In genomic region chr1:181153634-181153961, GRCh38 we compare ENCODE assay signal across 14 cellular contexts.
DNase-seq lines count a peak whose midpoint lies in the region; ATAC-seq and TF ChIP-seq lines count a peak whose summit lies in the region.
"Had no signal": no experiment of that assay in that cellular context is flagged by ENCODE, and none has a peak within 500 bp of the region (broad histone marks: within the 10 kb centered on the region; RNA-seq: fewer than 3 reads in every experiment).

No MANE protein-coding gene starts in this region.

- TF ChIP-seq CTCF in activated B cell treated with CpG ODN at 0.5 μM for 24 hours (IDR thresholded peaks at IDR 0.05): no peak
- no peak for TF ChIP-seq CTCF in colonic mucosa (IDR thresholded peaks at IDR 0.05)

- no peak for ATAC-seq in activated B cell treated with CpG ODN at 0.5 μM for 24 hours (ENCODE audit: low read depth)
- no peak for ATAC-seq in right cardiac atrium
- ATAC-seq in GM21619 (IDR thresholded peaks at IDR 0.05; ENCODE audit: unreplicated experiment): no peak
- no peak for ATAC-seq in GM18520 (IDR thresholded peaks at IDR 0.05; ENCODE audit: unreplicated experiment)

- H3K4me1 ChIP-seq in BLaER1 treated with 17β-estradiol and CSF1 and Interleukin-3, amounts not matched to agents 10 nM and 100 nM: peaks cover 46 to 57% (median 55%) of the 10 kb centered on the region in 10 experiments
- H3K4me1 ChIP-seq in right cardiac atrium (ENCODE audit: control insufficient read depth, insufficient read depth, low read length) (peaks cover 13% of the 10 kb centered on the region), skeletal muscle tissue (ENCODE audit: control insufficient read depth in 3 of 3, insufficient read depth in 3 of 3, low read length in 3 of 3) (peaks cover 26 to 45% (median 44%) of the 10 kb centered on the region in 3 donors), colonic mucosa (no peaks in the 10 kb centered on the region)

- no peak overlapping the region for H3K4me3 ChIP-seq in BLaER1 treated with 17β-estradiol and CSF1 and Interleukin-3, amounts not matched to agents 10 nM and 100 nM
- no peak overlapping the region for H3K4me3 ChIP-seq in right cardiac atrium (ENCODE audit: low read length)
- H3K4me3 ChIP-seq in skeletal muscle tissue (ENCODE audit: low read length in 3 of 3): no peak overlapping the region
- H3K4me3 ChIP-seq in colonic mucosa: no peak overlapping the region

- H3K36me3 Mint-ChIP-seq in activated B cell treated with CpG ODN at 0.5 μM for 24 hours (ENCODE audit: low read depth): no peaks in the 10 kb centered on the region
- peaks cover 10% of the 10 kb centered on the region for H3K36me3 Mint-ChIP-seq in activated CD4-positive, alpha-beta T cell treated with anti-CD3 and anti-CD28 coated beads, Interleukin-2, amount 10 ng/mL, durations not matched to agents 7 days and 5 days (ENCODE audit: low read depth)

- H3K36me3 ChIP-seq in BLaER1 treated with 17β-estradiol and CSF1 and Interleukin-3, amounts not matched to agents 10 nM and 100 nM: no peaks in the 10 kb centered on the region
- H3K36me3 ChIP-seq in skeletal muscle tissue (ENCODE audit: control insufficient read depth in 3 of 3, insufficient read depth in 3 of 3, low read length in 3 of 3): no peaks in the 10 kb centered on the region
- no peaks in the 10 kb centered on the region for H3K36me3 ChIP-seq in colonic mucosa

- peaks cover 46% of the 10 kb centered on the region for H3K4me1 Mint-ChIP-seq in activated B cell treated with CpG ODN at 0.5 μM for 24 hours
- H3K4me1 Mint-ChIP-seq in activated CD4-positive, alpha-beta T cell treated with anti-CD3 and anti-CD28 coated beads, Interleukin-2, amount 10 ng/mL, durations not matched to agents 7 days and 5 days: peaks cover 49% of the 10 kb centered on the region

- no peak overlapping the region for H3K9ac ChIP-seq in BLaER1 treated with 17β-estradiol and CSF1 and Interleukin-3, amounts not matched to agents 10 nM and 100 nM
- H3K9ac ChIP-seq in skeletal muscle tissue (ENCODE audit: low read depth in 1 of 3, low read length in 3 of 3) (peak overlapping the region in 2 of 3 donors; percentile 34 to 81), colonic mucosa (ENCODE audit: low read depth in 2 of 2, low read length in 2 of 2) (no peak overlapping the region)

- intact Hi-C loops in activated B cell treated with CpG ODN at 0.5 μM for 24 hours (cut with micrococcal nuclease): loop anchor here (1.0 to 5.0 kb wide), 6 partner anchors 11 to 651 kb away; partner anchors contain the start of genes ACBD6 and XPR1
- intact Hi-C loops in right cardiac atrium (cut with DNase I): no loop called here
- intact Hi-C loops in colonic mucosa (cut with DNase I): no loop called here

- no peaks in the 10 kb centered on the region; a peak in 1 of 22 replicates for H4K20me1 ChIP-seq in BLaER1 treated with 17β-estradiol and CSF1 and Interleukin-3, amounts not matched to agents 10 nM and 100 nM

- peak overlapping the region; percentile 68 to 88 (median 82) for H3K4me2 ChIP-seq in BLaER1 treated with 17β-estradiol and CSF1 and Interleukin-3, amounts not matched to agents 10 nM and 100 nM

- CTCF ChIA-PET in activated B cell treated with CpG ODN at 0.5 μM for 24 hours (lab: Charles Lee): interaction anchor here (0.6 to 4.1 kb wide), 10 partner anchors 10 to 269 kb away, joined by 3 to 29 read pairs (median 4); no protein-coding TSS in a partner anchor
- CTCF ChIA-PET in activated CD4-positive, alpha-beta T cell treated with anti-CD3 and anti-CD28 coated beads, Interleukin-2, amount 10 ng/mL, durations not matched to agents 7 days and 5 days (lab: Charles Lee): interaction anchor here (0.8 to 3.8 kb wide), 3 partner anchors 12 to 187 kb away, joined by 3 to 26 read pairs (median 3); no protein-coding TSS in a partner anchor

- POLR2A ChIA-PET in activated B cell treated with CpG ODN at 0.5 μM for 24 hours (lab: Charles Lee): interaction anchor here (0.5 to 2.3 kb wide), 6 partner anchors 12 to 92 kb away, joined by 3 to 25 read pairs (median 6); partner anchors contain the start of gene IER5
- POLR2A ChIA-PET in activated CD4-positive, alpha-beta T cell treated with anti-CD3 and anti-CD28 coated beads, Interleukin-2, amount 10 ng/mL, durations not matched to agents 7 days and 5 days (lab: Charles Lee): no interaction called here

- no peaks in the 10 kb centered on the region; a peak in 1 of 22 replicates for H3K27me3 ChIP-seq in BLaER1 treated with 17β-estradiol and CSF1 and Interleukin-3, amounts not matched to agents 10 nM and 100 nM
- H3K27me3 ChIP-seq in right cardiac atrium (ENCODE audit: control insufficient read depth, insufficient read depth): no peaks in the 10 kb centered on the region
- H3K27me3 ChIP-seq in skeletal muscle tissue (ENCODE audit: control insufficient read depth in 3 of 3, insufficient read depth in 3 of 3, low read length in 3 of 3): no peaks in the 10 kb centered on the region
- H3K27me3 ChIP-seq in colonic mucosa: no peaks in the 10 kb centered on the region

- no peak overlapping the region for H3K27ac ChIP-seq in BLaER1 treated with 17β-estradiol and CSF1 and Interleukin-3, amounts not matched to agents 10 nM and 100 nM
- H3K27ac ChIP-seq in right cardiac atrium (ENCODE audit: low read length): peak overlapping the region; percentile 99
- peak overlapping the region; percentile 98 for H3K27ac ChIP-seq in skeletal muscle tissue (ENCODE audit: low read depth, low read length)
- no peak overlapping the region for H3K27ac ChIP-seq in colonic mucosa

- peaks cover 0 to 15% (median 3%) of the 10 kb centered on the region in 11 experiments; a peak in 7 of 22 replicates for H3K9me3 ChIP-seq in BLaER1 treated with 17β-estradiol and CSF1 and Interleukin-3, amounts not matched to agents 10 nM and 100 nM (replicated peaks in 1 of 11)
- H3K9me3 ChIP-seq in right cardiac atrium (ENCODE audit: control insufficient read depth, low read length) (no peaks in the 10 kb centered on the region), skeletal muscle tissue (ENCODE audit: control insufficient read depth in 3 of 3, low read length in 3 of 3) (no peaks in the 10 kb centered on the region), colonic mucosa (no peaks in the 10 kb centered on the region)

- DNase-seq in activated B cell treated with CpG ODN at 0.5 μM for 24 hours: no peak
- DNase-seq in right cardiac atrium: no peak
- DNase-seq in activated CD4-positive, alpha-beta T cell treated with anti-CD3 and anti-CD28 coated beads, Interleukin-2, amount 10 ng/mL, durations not matched to agents 7 days and 5 days: no peak
- DNase-seq in colonic mucosa: no peak
- DNase-seq: activated CD8-positive, alpha-beta memory T cell treated with anti-CD3 and anti-CD28 coated beads for 24 hours; naive thymus-derived CD4-positive, alpha-beta T cell; NCI-H1417 treated with DMSO at 0.1 percent for 48 hours; NCI-H510A treated with DMSO at 0.1 percent for 48 hours; stimulated activated CD4-positive, alpha-beta T cell treated with anti-CD3 and anti-CD28 coated beads, Interleukin-4, amount 100 ng/mL, for 4 hours had no signal

- WGBS in right cardiac atrium: 57% methylated on average over 2 of the region's 2 CpGs

- peak overlapping the region; percentile 64 for H3K27ac Mint-ChIP-seq in activated B cell treated with CpG ODN at 0.5 μM for 24 hours
- no peak overlapping the region for H3K27ac Mint-ChIP-seq in activated CD4-positive, alpha-beta T cell treated with anti-CD3 and anti-CD28 coated beads, Interleukin-2, amount 10 ng/mL, durations not matched to agents 7 days and 5 days
- H3K27ac Mint-ChIP-seq: activated T-helper 2 cell treated with anti-CD3 and anti-CD28 coated beads, Interferon-gamma antibody, Interleukin-2, Interleukin-4, amounts not matched to agents 10 μg/mL and 5 μg/mL and 100 μg/mL, durations not matched to agents 14 hours and 24 hours and 36 hours had no signal

- no peaks in the 10 kb centered on the region for H3K27me3 Mint-ChIP-seq in activated B cell treated with CpG ODN at 0.5 μM for 24 hours
- H3K27me3 Mint-ChIP-seq in activated CD4-positive, alpha-beta T cell treated with anti-CD3 and anti-CD28 coated beads, Interleukin-2, amount 10 ng/mL, durations not matched to agents 7 days and 5 days: peaks cover 25% of the 10 kb centered on the region

- H3K4me3 Mint-ChIP-seq in activated B cell treated with CpG ODN at 0.5 μM for 24 hours: no peak overlapping the region
- no peak overlapping the region for H3K4me3 Mint-ChIP-seq in activated CD4-positive, alpha-beta T cell treated with anti-CD3 and anti-CD28 coated beads, Interleukin-2, amount 10 ng/mL, durations not matched to agents 7 days and 5 days
- H3K4me3 Mint-ChIP-seq: naive thymus-derived CD4-positive, alpha-beta T cell had no signal

- H3K9me3 Mint-ChIP-seq in activated B cell treated with CpG ODN at 0.5 μM for 24 hours: no peaks in the 10 kb centered on the region
- peaks cover 12% of the 10 kb centered on the region for H3K9me3 Mint-ChIP-seq in activated CD4-positive, alpha-beta T cell treated with anti-CD3 and anti-CD28 coated beads, Interleukin-2, amount 10 ng/mL, durations not matched to agents 7 days and 5 days
- H3K9me3 Mint-ChIP-seq: activated T-helper 2 cell treated with anti-CD3 and anti-CD28 coated beads, Interferon-gamma antibody, Interleukin-2, Interleukin-4, amounts not matched to agents 10 μg/mL and 5 μg/mL and 100 μg/mL, durations not matched to agents 14 hours and 24 hours and 36 hours; naive thymus-derived CD4-positive, alpha-beta T cell had no signal

Comparison
In these comparisons a context has a peak if more than half of its experiments do, and no peak if none do; other contexts are left out.
1. H3K27ac ChIP-seq: peak in right cardiac atrium (single experiment) and skeletal muscle tissue (single experiment); none in BLaER1 treated with 17β-estradiol and CSF1 and Interleukin-3, amounts not matched to agents 10 nM and 100 nM (0 of 11) and colonic mucosa (single experiment).
2. H3K9ac ChIP-seq: peak in skeletal muscle tissue (2 of 3); none in BLaER1 treated with 17β-estradiol and CSF1 and Interleukin-3, amounts not matched to agents 10 nM and 100 nM (0 of 11) and colonic mucosa (0 of 2).